Comparison of ENCODE assay signal across 23 cellular contexts in the genomic region with DNA sequence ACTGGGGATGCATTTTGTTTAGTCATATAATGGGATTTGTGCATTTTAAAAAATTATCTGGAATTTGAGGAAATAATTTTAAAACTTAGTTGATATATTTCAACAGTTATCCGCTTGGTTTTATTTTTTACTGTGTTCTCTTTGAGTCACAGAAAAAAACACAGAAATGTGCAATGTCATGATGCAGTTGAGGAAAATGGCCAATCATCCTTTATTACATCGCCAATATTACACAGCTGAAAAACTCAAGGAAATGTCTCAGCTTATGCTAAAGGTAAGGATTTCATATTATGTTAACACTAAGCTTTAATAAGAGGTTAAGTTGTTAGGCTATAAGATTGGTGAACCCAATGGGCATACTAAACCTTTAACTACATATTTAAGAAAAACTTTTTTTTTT.
DNase-seq lines count a peak whose midpoint lies in the region; ATAC-seq, FAIRE-seq and TF ChIP-seq lines count a peak whose summit lies in the region.
"Had no signal": no experiment of that assay in that cellular context is flagged by ENCODE, and none has a peak within 500 bp of the region (broad histone marks: within the 10 kb centered on the region; RNA-seq: fewer than 3 reads in every experiment).

No MANE protein-coding gene starts in this region.

- H3K9ac ChIP-seq in HepG2 (ENCODE audit: insufficient read depth, low read depth, low read length) (no peak overlapping the region), IMR-90 (ENCODE audit: low read depth, low read length) (no peak overlapping the region)
- H3K9ac ChIP-seq: BLaER1 treated with 17β-estradiol and CSF1 and Interleukin-3, amounts not matched to agents 10 nM and 100 nM had no signal

- TF ChIP-seq POLR2A in HepG2 (IDR thresholded peaks at IDR 0.05; ENCODE audit: insufficient read depth in 1 of 2, low read depth in 2 of 2, low read length in 2 of 2) (no peak), right lobe of liver (IDR thresholded peaks at IDR 0.05) (no peak), IMR-90 (IDR thresholded peaks at IDR 0.05; ENCODE audit: low read depth, low read length) (no peak), erythroblast (IDR thresholded peaks at IDR 0.05; ENCODE audit: low read length) (no peak)

- H3K9me3 ChIP-seq in HepG2 (ENCODE audit: low read length) = no peaks in the 10 kb centered on the region
- no peaks in the 10 kb centered on the region for H3K9me3 ChIP-seq in right lobe of liver
- H3K9me3 ChIP-seq in IMR-90 (ENCODE audit: control insufficient read depth, insufficient read depth, low read length) = no peaks in the 10 kb centered on the region
- H3K9me3 ChIP-seq: BE2C; BLaER1 treated with 17β-estradiol and CSF1 and Interleukin-3, amounts not matched to agents 10 nM and 100 nM; HAP-1 had no signal

- WGBS in HepG2 (ENCODE audit: low lambda C conversion rate) = 98% methylated on average over 2 of the region's 2 CpGs
- 100% methylated on average over 2 of the region's 2 CpGs for WGBS in right lobe of liver (ENCODE audit: insufficient coverage, low coverage, low lambda C conversion rate, missing lambda C conversion rate)
- WGBS in IMR-90 (ENCODE audit: extremely low coverage in 2 of 2, insufficient read length in 1 of 2), 2 experiments = no CpG with 5 or more reads among the region's 2 CpGs

- peaks cover 2 to 3% of the 10 kb centered on the region in 2 experiments; a peak in 1 of 4 replicates for H3K79me1 ChIP-seq in IMR-90 (ENCODE audit: low read depth in 1 of 2, low read length in 2 of 2)

- ATAC-seq in HepG2 (no peak), right lobe of liver (no peak), IMR-90 (ENCODE audit: low read depth) (no peak), GM18868 (IDR thresholded peaks at IDR 0.05; ENCODE audit: unreplicated experiment) (no peak)

- no peak overlapping the region for H2BK20ac ChIP-seq in IMR-90 (ENCODE audit: low read depth, low read length)

- no peak overlapping the region for H2AK5ac ChIP-seq in IMR-90 (ENCODE audit: low read depth, low read length)

- H2BK5ac ChIP-seq in IMR-90 (ENCODE audit: low read depth, low read length, poor library complexity, severe bottlenecking) = no peak overlapping the region

- dilution Hi-C loops in IMR-90 (cut with HindIII; ENCODE audit: low sequenced_read_pairs, unreplicated experiment) = no loop called here

- in situ Hi-C loops in HepG2 (cut with HindIII; ENCODE audit: extremely low pct_ligation_motif_present, low pct_unique_long_range_greater_than_20kb) (no loop called here), IMR-90 (cut with MboI; ENCODE audit: low sequenced_read_pairs) (no loop called here)

- H3K23ac ChIP-seq in IMR-90 (ENCODE audit: low read depth, low read length) = no peak overlapping the region

- H2AFZ ChIP-seq in HepG2 (ENCODE audit: low read length) (no peak overlapping the region), IMR-90 (replicated peaks; ENCODE audit: low read length, poor library complexity) (no peak overlapping the region)

- H3K79me2 ChIP-seq in HepG2 (ENCODE audit: insufficient read depth, low read length) = no peaks in the 10 kb centered on the region

- intact Hi-C loops in HepG2 (cut with micrococcal nuclease; ENCODE audit: unreplicated experiment) (no loop called here), right lobe of liver (cut with DNase I) (no loop called here), IMR-90 (cut with micrococcal nuclease) (no loop called here)

- H3K27me3 ChIP-seq in HepG2 (ENCODE audit: control insufficient read depth in 1 of 2, insufficient read depth in 2 of 2, low read length in 2 of 2) = no peaks in the 10 kb centered on the region; a peak in 1 of 5 replicates
- H3K27me3 ChIP-seq in right lobe of liver = no peaks in the 10 kb centered on the region
- H3K27me3 ChIP-seq in IMR-90 (ENCODE audit: control insufficient read depth, insufficient read depth, low read length) = no peaks in the 10 kb centered on the region
- H3K27me3 ChIP-seq: BE2C; BLaER1 treated with 17β-estradiol and CSF1 and Interleukin-3, amounts not matched to agents 10 nM and 100 nM had no signal

- no peaks in the 10 kb centered on the region for H4K20me1 ChIP-seq in HepG2 (ENCODE audit: insufficient read depth, low read length)
- no peaks in the 10 kb centered on the region for H4K20me1 ChIP-seq in IMR-90 (ENCODE audit: insufficient read depth, low read length)
- H4K20me1 ChIP-seq: BLaER1 treated with 17β-estradiol and CSF1 and Interleukin-3, amounts not matched to agents 10 nM and 100 nM had no signal

- H3K27ac ChIP-seq in HepG2 (ENCODE audit: extremely low read length, insufficient read depth, low read length) (no peak overlapping the region), right lobe of liver (no peak overlapping the region), IMR-90 (ENCODE audit: insufficient read depth, low read length) (no peak overlapping the region)
- H3K27ac ChIP-seq: 22Rv1; BLaER1 treated with 17β-estradiol and CSF1 and Interleukin-3, amounts not matched to agents 10 nM and 100 nM had no signal

- no peak for TF ChIP-seq CTCF in HepG2 (CRISPR knock-in tag; IDR thresholded peaks at IDR 0.05)
- TF ChIP-seq CTCF in right lobe of liver (IDR thresholded peaks at IDR 0.05) = no peak
- TF ChIP-seq CTCF in IMR-90 (conservative IDR thresholded peaks at IDR 0.05; ENCODE audit: low read depth, low read length) = no peak

- H3K27ac Mint-ChIP-seq in activated CD4-positive, alpha-beta T cell treated with anti-CD3 and anti-CD28 coated beads, Interleukin-2, amount 10 ng/mL, durations not matched to agents 7 days and 5 days = no peak overlapping the region
- H3K27ac Mint-ChIP-seq: CD4-positive, alpha-beta memory T cell; HFFc6 had no signal

- H2BK120ac ChIP-seq in IMR-90 (ENCODE audit: low read depth, low read length) = no peak overlapping the region

- H3K56ac ChIP-seq in IMR-90 (ENCODE audit: extremely low read depth, insufficient read depth, low read length) = no peak overlapping the region

- H4K91ac ChIP-seq in IMR-90 (ENCODE audit: insufficient read depth, low read depth, low read length) = no peak overlapping the region

- H4K8ac ChIP-seq in IMR-90 (ENCODE audit: low read depth in 2 of 2, low read length in 2 of 2) = no peak overlapping the region

- H3K36me3 Mint-ChIP-seq in activated CD4-positive, alpha-beta T cell treated with anti-CD3 and anti-CD28 coated beads, Interleukin-2, amount 10 ng/mL, durations not matched to agents 7 days and 5 days (ENCODE audit: low read depth) = peaks cover 31% of the 10 kb centered on the region

- CTCF ChIA-PET in HepG2 (lab: Yijun Ruan, JAX; ENCODE audit: low intra/inter-chr PET ratio, low total read pairs) (no interaction called here), IMR-90 (lab: Yijun Ruan, JAX) (interaction anchor here (0.7 kb wide), 1 partner anchor 8 kb away, joined by 3 read pairs; no protein-coding TSS in a partner anchor)
- CTCF ChIA-PET in activated CD4-positive, alpha-beta T cell treated with anti-CD3 and anti-CD28 coated beads, Interleukin-2, amount 10 ng/mL, durations not matched to agents 7 days and 5 days (lab: Charles Lee) = no interaction called here

- H3K27me3 Mint-ChIP-seq in activated CD4-positive, alpha-beta T cell treated with anti-CD3 and anti-CD28 coated beads, Interleukin-2, amount 10 ng/mL, durations not matched to agents 7 days and 5 days = no peaks in the 10 kb centered on the region
- H3K27me3 Mint-ChIP-seq: CD4-positive, alpha-beta memory T cell had no signal

- H3K9me3 Mint-ChIP-seq in activated CD4-positive, alpha-beta T cell treated with anti-CD3 and anti-CD28 coated beads, Interleukin-2, amount 10 ng/mL, durations not matched to agents 7 days and 5 days = no peaks in the 10 kb centered on the region
- H3K9me3 Mint-ChIP-seq: HFFc6 had no signal

- no peak overlapping the region for H3K4ac ChIP-seq in IMR-90 (ENCODE audit: low read depth, low read length)

- POLR2A ChIA-PET in HepG2 (lab: Yijun Ruan, JAX) = no interaction called here
- POLR2A ChIA-PET in IMR-90 (lab: Charles Lee; ENCODE audit: unreplicated experiment) = no interaction called here
- POLR2A ChIA-PET in activated CD4-positive, alpha-beta T cell treated with anti-CD3 and anti-CD28 coated beads, Interleukin-2, amount 10 ng/mL, durations not matched to agents 7 days and 5 days (lab: Charles Lee) = no interaction called here

- H4K5ac ChIP-seq in IMR-90 (ENCODE audit: low read depth, low read length) = no peak overlapping the region

- H3K14ac ChIP-seq in IMR-90 (replicated peaks; ENCODE audit: low read depth, low read length) = no peak overlapping the region

- H3K4me1 ChIP-seq in HepG2 (ENCODE audit: insufficient read depth, low read length) (no peaks in the 10 kb centered on the region), right lobe of liver (peaks cover 0 to 8% (median 0%) of the 10 kb centered on the region in 4 donors), IMR-90 (ENCODE audit: control insufficient read depth, insufficient read depth, low read length) (0 out of 2 replicates have a peak, but pooled peaks cover 2% of the 10 kb centered on the region)
- H3K4me1 ChIP-seq: BLaER1 treated with 17β-estradiol and CSF1 and Interleukin-3, amounts not matched to agents 10 nM and 100 nM; HAP-1 had no signal

- DNase-seq in HepG2 (ENCODE audit: low spot score) (no peak), right lobe of liver (no peak), IMR-90 (no peak), erythroblast (lab: John Stamatoyannopoulos, UW) (peak; percentile 49 to 79)
- DNase-seq in activated CD4-positive, alpha-beta T cell treated with anti-CD3 and anti-CD28 coated beads, Interleukin-2, amount 10 ng/mL, durations not matched to agents 7 days and 5 days = no peak
- DNase-seq: ACHN; AML-193; BE2C; CD4-positive, alpha-beta memory T cell; COR-L47; DMS153; DND-41; GOT3; HFFc6 had no signal

- H3K18ac ChIP-seq in IMR-90 (ENCODE audit: low read depth, low read length) = no peak overlapping the region

- no peak for FAIRE-seq in HepG2 (lab: Jason Lieb, UNC)
- FAIRE-seq: A204.1, G401.6, GM12892, GM19239, H54 had no signal

- H2BK15ac ChIP-seq in IMR-90 (ENCODE audit: low read depth, low read length) = no peak overlapping the region

- H3K4me3 Mint-ChIP-seq in activated CD4-positive, alpha-beta T cell treated with anti-CD3 and anti-CD28 coated beads, Interleukin-2, amount 10 ng/mL, durations not matched to agents 7 days and 5 days = no peak overlapping the region
- H3K4me3 Mint-ChIP-seq: CD4-positive, alpha-beta memory T cell; HFFc6 had no signal

- no peaks in the 10 kb centered on the region for H3K4me1 Mint-ChIP-seq in activated CD4-positive, alpha-beta T cell treated with anti-CD3 and anti-CD28 coated beads, Interleukin-2, amount 10 ng/mL, durations not matched to agents 7 days and 5 days
- H3K4me1 Mint-ChIP-seq: CD4-positive, alpha-beta memory T cell had no signal

- H3K4me2 ChIP-seq in HepG2 (ENCODE audit: low read depth, low read length) (no peak overlapping the region), IMR-90 (ENCODE audit: low read depth, low read length) (no peak overlapping the region)
- H3K4me2 ChIP-seq: BLaER1 treated with 17β-estradiol and CSF1 and Interleukin-3, amounts not matched to agents 10 nM and 100 nM had no signal

- H2AK9ac ChIP-seq in IMR-90 (replicated peaks; ENCODE audit: low read depth, low read length, poor library complexity) = no peak overlapping the region

- no peak for TF ChIP-seq RAD21 in HepG2 (CRISPR knock-in tag; IDR thresholded peaks at IDR 0.05)
- TF ChIP-seq RAD21 in IMR-90 (IDR thresholded peaks at IDR 0.05; ENCODE audit: low read length) = no peak

- no TSS peak for BruUV-seq in HepG2 (replicated peaks; lab: Mats Ljungman, UMichigan)
- BruUV-seq in IMR-90 (replicated peaks; lab: Mats Ljungman, UMichigan) = no TSS peak

- H3K36me3 ChIP-seq in HepG2 (replicated peaks in 1 of 2; ENCODE audit: control insufficient read depth in 1 of 2, insufficient read depth in 2 of 2, low read length in 2 of 2) (peaks cover 4 to 57% of the 10 kb centered on the region in 2 experiments; a peak in 3 of 5 replicates), right lobe of liver (peaks cover 0 to 43% (median 13%) of the 10 kb centered on the region in 4 donors), IMR-90 (ENCODE audit: control insufficient read depth, insufficient read depth, low read length) (peaks cover 21% of the 10 kb centered on the region)

- no peaks in the 10 kb centered on the region; the same call in 1 of the 2 replicates for H3K9me1 ChIP-seq in IMR-90 (ENCODE audit: insufficient read depth, low read length)

- no peak for TF ChIP-seq EP300 in HepG2 (IDR thresholded peaks at IDR 0.05; ENCODE audit: low read depth in 2 of 2, low read length in 2 of 2)
- no peak for TF ChIP-seq EP300 in HepG2 (CRISPR knock-in tag; IDR thresholded peaks at IDR 0.05; ENCODE audit: borderline replicate concordance)

- H3K4me3 ChIP-seq in HepG2 (replicated peaks in 1 of 3; ENCODE audit: insufficient read depth in 1 of 3, low read depth in 2 of 3, low read length in 3 of 3) (no peak overlapping the region), right lobe of liver (no peak overlapping the region), IMR-90 (ENCODE audit: insufficient read depth, low read depth, low read length) (no peak overlapping the region)
- H3K4me3 ChIP-seq: BLaER1 treated with 17β-estradiol and CSF1 and Interleukin-3, amounts not matched to agents 10 nM and 100 nM; HAP-1 had no signal

Comparison
In these comparisons a context has a peak if more than half of its experiments do, and no peak if none do; other contexts are left out.
1. DNase-seq: peak in erythroblast (2 of 2); none in HepG2 (single experiment), right lobe of liver (0 of 3), IMR-90 (single experiment) and activated CD4-positive, alpha-beta T cell treated with anti-CD3 and anti-CD28 coated beads, Interleukin-2, amount 10 ng/mL, durations not matched to agents 7 days and 5 days (single experiment).